In the genomic region with DNA sequence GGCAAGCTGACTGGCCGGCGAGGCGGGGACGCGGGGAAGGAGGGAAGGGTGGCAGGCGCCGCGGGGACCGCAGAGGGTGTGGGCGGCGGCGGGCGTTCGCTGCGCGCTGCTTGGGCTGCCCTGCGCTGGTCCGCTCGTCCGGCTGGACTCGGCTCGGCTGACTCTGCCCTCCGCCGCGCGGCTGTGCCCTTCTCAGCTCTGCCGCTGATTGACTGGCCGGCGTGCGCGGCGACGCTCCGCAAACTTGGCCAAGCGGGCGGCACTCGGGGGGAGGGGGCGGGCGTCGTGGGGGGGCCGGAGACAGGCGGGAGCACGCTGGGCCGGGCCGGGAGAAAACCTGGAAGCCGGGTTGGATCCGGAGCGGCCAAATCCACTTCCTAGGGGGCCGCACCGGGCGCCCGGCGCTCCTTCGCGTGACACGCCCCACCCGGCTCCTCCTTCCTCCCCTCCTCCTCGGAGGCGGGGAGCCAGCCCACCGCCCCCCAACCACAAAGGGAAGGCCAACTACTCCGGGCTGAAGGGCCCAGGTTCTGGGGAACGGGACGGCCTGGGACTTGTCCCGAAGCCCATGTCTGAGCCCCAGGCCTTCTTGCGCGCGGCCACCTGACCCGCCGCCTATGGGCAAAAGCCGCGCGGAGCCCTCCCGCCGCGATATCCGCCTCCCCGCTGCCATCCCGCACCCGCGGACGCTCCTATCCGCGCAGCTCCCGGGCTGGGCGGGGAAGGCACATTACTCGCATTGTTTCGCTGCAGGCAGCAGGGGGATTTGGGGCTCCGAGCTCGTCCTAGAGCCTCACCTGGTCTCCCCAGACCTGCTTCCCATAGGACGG, we compare ENCODE assay signal across 8 cellular contexts. TPM values are rescaled to one million over a fixed set of nuclear protein-coding genes. Genes with fewer than 3 reads are reported as not detected.
DNase-seq lines count a peak whose midpoint lies in the region; ATAC-seq and TF ChIP-seq lines count a peak whose summit lies in the region.

A gene (minus strand): TSS at position 214 of the 830 bp plus-strand sequence. CDS start 524 bp downstream, outside the sequence.

- peak within 1 kb of the TSS; percentile 96 for H3K4me3 Mint-ChIP-seq in endothelial cell (ENCODE audit: unreplicated experiment)

- peak within 1 kb of the TSS; percentile 49 for H3K27ac ChIP-seq in 22Rv1
- peak within 1 kb of the TSS; percentile 48 for H3K27ac ChIP-seq in vagina

- no peaks in the 10 kb centered on the region for H3K36me3 Mint-ChIP-seq in endothelial cell (ENCODE audit: low read depth, unreplicated experiment)

- no peaks in the 10 kb centered on the region for H3K4me1 ChIP-seq in mucosa of stomach (ENCODE audit: control insufficient read depth, insufficient read depth, low read length)
- H3K4me1 ChIP-seq in vagina: no peaks in the 10 kb centered on the region

- TF ChIP-seq CTCF in 22Rv1 (IDR thresholded peaks at IDR 0.05) (no peak), endothelial cell (IDR thresholded peaks at IDR 0.05; ENCODE audit: unreplicated experiment) (no peak), vagina (IDR thresholded peaks at IDR 0.05) (no peak)

- H3K9me3 Mint-ChIP-seq in endothelial cell (ENCODE audit: unreplicated experiment): no peaks in the 10 kb centered on the region

- peaks cover 2% of the 10 kb centered on the region for H3K27me3 Mint-ChIP-seq in endothelial cell (ENCODE audit: unreplicated experiment)

- H3K27me3 ChIP-seq in mucosa of stomach (ENCODE audit: control insufficient read depth, insufficient read depth, low read length) (peaks cover 5% of the 10 kb centered on the region), vagina (no peaks in the 10 kb centered on the region)

- H3K9ac ChIP-seq in mucosa of stomach (ENCODE audit: low read length): peak within 1 kb of the TSS; percentile 50

- no peak for ATAC-seq in HG03439 (IDR thresholded peaks at IDR 0.05; ENCODE audit: unreplicated experiment)

- peak; percentile 38 for DNase-seq in OCI-M1 (lab: John Stamatoyannopoulos, UW)
- DNase-seq in endothelial cell (ENCODE audit: low spot score): peak; percentile 58
- DNase-seq in vagina (ENCODE audit: extremely low spot score in 2 of 2): no peak
- no peak for DNase-seq in stimulated activated CD4-positive, alpha-beta T cell treated with anti-CD3 and anti-CD28 coated beads, Interleukin-1b, Interleukin-23, amount 100 ng/mL, for 48 hours

- H3K36me3 ChIP-seq in mucosa of stomach (ENCODE audit: control insufficient read depth, insufficient read depth, low read length) (no peaks in the 10 kb centered on the region), vagina (no peaks in the 10 kb centered on the region)

- no peak for TF ChIP-seq POLR2A in vagina (IDR thresholded peaks at IDR 0.05)

- H3K9me3 ChIP-seq in mucosa of stomach (ENCODE audit: control insufficient read depth, low read length) (no peaks in the 10 kb centered on the region), vagina (no peaks in the 10 kb centered on the region)

- H3K4me3 ChIP-seq in GM08714 (ENCODE audit: low read length): peak within 1 kb of the TSS; percentile 67
- peak within 1 kb of the TSS; percentile 31 for H3K4me3 ChIP-seq in mucosa of stomach (ENCODE audit: low read length)
- peak within 1 kb of the TSS; percentile 50 to 53 for H3K4me3 ChIP-seq in vagina

- peak within 1 kb of the TSS; percentile 24 for H3K27ac Mint-ChIP-seq in endothelial cell (ENCODE audit: unreplicated experiment)

- intact Hi-C loops in vagina (cut with DNase I): no loop called here

- H3K4me1 Mint-ChIP-seq in endothelial cell (ENCODE audit: unreplicated experiment): peaks cover 13% of the 10 kb centered on the region

RNA-seq across cellular contexts. Expression of the gene that starts here (rescaled TPM):
- total RNA-seq in endothelial cell (ENCODE audit: unreplicated experiment) (15.6 TPM), vagina (7.6 TPM)

Comparison
In these comparisons a context has a peak if more than half of its experiments do, and no peak if none do; other contexts are left out.
1. DNase-seq: peak in OCI-M1 (single experiment) and endothelial cell (single experiment); none in vagina (0 of 2) and stimulated activated CD4-positive, alpha-beta T cell treated with anti-CD3 and anti-CD28 coated beads, Interleukin-1b, Interleukin-23, amount 100 ng/mL, for 48 hours (single experiment).
2. Peak in every context shown above with its lines, with median percentiles within 50 percentile points of each other: H3K4me3 ChIP-seq.